Comparison of ENCODE assay signal across 1 cellular context in genomic region chr3:15601399-15602145, GRCh38.
TF ChIP-seq lines count a peak whose summit lies in the region.

BTD (plus strand) TSS chr3:15601745; CDS start chr3:15635440, 33,695 bp downstream.
HACL1 (minus strand) TSS chr3:15601569; CDS start chr3:15601463, 106 bp downstream.

TF ChIP-seq in H1, 55 proteins besides CTCF, POLR2A, EP300 and RAD21 (continued from another document):
- TF ChIP-seq CHD7 (IDR thresholded peaks at IDR 0.05; ENCODE audit: insufficient replicate concordance, low read length) (no peak), CBX5 (IDR thresholded peaks at IDR 0.05; ENCODE audit: low read depth, low read length) (no peak), CHD2 (IDR thresholded peaks at IDR 0.05; ENCODE audit: low read length) (peak; percentile 92), EGR1 (IDR thresholded peaks at IDR 0.05; ENCODE audit: borderline replicate concordance, low read depth, low read length) (no peak), NANOG (IDR thresholded peaks at IDR 0.05; ENCODE audit: insufficient read depth, low read depth, low read length, poor library complexity, severe bottlenecking) (peak; percentile 35), HDAC2 (IDR thresholded peaks at IDR 0.05; ENCODE audit: borderline replicate concordance in 1 of 2, low read depth in 2 of 2, low read length in 2 of 2) (no peak; a peak in 1 of 4 replicates), SIN3A (conservative IDR thresholded peaks at IDR 0.05 in 1 of 2, IDR thresholded peaks at IDR 0.05 in 1 of 2; ENCODE audit: low read depth in 1 of 2, low read length in 2 of 2) (peak; percentile 32 to 86; a peak in 2 of 4 replicates), TAF1 (IDR thresholded peaks at IDR 0.05; ENCODE audit: low read depth, low read length) (peak; percentile 88), TEAD4 (IDR thresholded peaks at IDR 0.05; ENCODE audit: low read depth, low read length) (no peak; the same call in 1 of the 2 replicates), GABPA (IDR thresholded peaks at IDR 0.05; ENCODE audit: borderline replicate concordance, insufficient read depth, low read length) (peak; percentile 68; the same call in 1 of the 2 replicates), ASH2L (IDR thresholded peaks at IDR 0.05; ENCODE audit: low read length) (peak; percentile 91), RFX5 (IDR thresholded peaks at IDR 0.05; ENCODE audit: borderline replicate concordance, low read depth, low read length) (no peak), SUZ12 (IDR thresholded peaks at IDR 0.05; ENCODE audit: low read length) (no peak), JUND (IDR thresholded peaks at IDR 0.05; ENCODE audit: low read length) (no peak), E2F6 (IDR thresholded peaks at IDR 0.05) (peak; percentile 40; the same call in 1 of the 2 replicates), SP4 (IDR thresholded peaks at IDR 0.05; ENCODE audit: low read length) (no peak), RBBP5 (IDR thresholded peaks at IDR 0.05; ENCODE audit: borderline replicate concordance, low read depth, low read length) (peak; percentile 52; the same call in 1 of the 2 replicates), BRCA1 (IDR thresholded peaks at IDR 0.05; ENCODE audit: low read depth, low read length) (peak; percentile 36; the same call in 1 of the 2 replicates), EZH2 (IDR thresholded peaks at IDR 0.05; ENCODE audit: low read depth, low read length, severe bottlenecking) (no peak), SIRT6 (IDR thresholded peaks at IDR 0.05; ENCODE audit: low read length) (no peak), RXRA (IDR thresholded peaks at IDR 0.05; ENCODE audit: insufficient read depth, low read depth, low read length) (no peak), BCL11A (IDR thresholded peaks at IDR 0.05; ENCODE audit: low read depth in 2 of 2, low read length in 2 of 2) (no peak), CBX8 (IDR thresholded peaks at IDR 0.05; ENCODE audit: borderline replicate concordance, low read depth, low read length) (no peak), SIX5 (IDR thresholded peaks at IDR 0.05; ENCODE audit: low read depth, low read length) (no peak), SAP30 (IDR thresholded peaks at IDR 0.05; ENCODE audit: insufficient read depth, insufficient replicate concordance, low read length) (peak; percentile 95), SRF (IDR thresholded peaks at IDR 0.05; ENCODE audit: low read depth, low read length) (no peak), SP1 (IDR thresholded peaks at IDR 0.05; ENCODE audit: low read depth, low read length) (peak; percentile 95), CEBPB (IDR thresholded peaks at IDR 0.05; ENCODE audit: low read depth, low read length) (no peak), USF2 (IDR thresholded peaks at IDR 0.05; ENCODE audit: low read length) (no peak), KDM4A (IDR thresholded peaks at IDR 0.05; ENCODE audit: low read depth, low read length, severe bottlenecking) (peak; percentile 27), GTF2F1 (IDR thresholded peaks at IDR 0.05; ENCODE audit: borderline replicate concordance, low read depth, low read length) (no peak), ZNF274 (IDR thresholded peaks at IDR 0.05; ENCODE audit: borderline replicate concordance, extremely low read depth, low read length) (no peak), MAX (IDR thresholded peaks at IDR 0.05) (no peak; the same call in none of the 2 replicates), SP2 (IDR thresholded peaks at IDR 0.05; ENCODE audit: low read length) (peak; percentile 79), PHF8 (conservative IDR thresholded peaks at IDR 0.05; ENCODE audit: low read depth, low read length) (peak; percentile 86), POLR2AphosphoS5 (IDR thresholded peaks at IDR 0.05; ENCODE audit: low read depth, low read length) (peak; percentile 96), MAFK (IDR thresholded peaks at IDR 0.05; ENCODE audit: low read depth, low read length) (no peak; the same call in 1 of the 2 replicates), ATF2 (IDR thresholded peaks at IDR 0.05; ENCODE audit: low read length) (no peak; the same call in 1 of the 2 replicates), CREB1 (IDR thresholded peaks at IDR 0.05) (peak; percentile 63), POU5F1 (IDR thresholded peaks at IDR 0.05; ENCODE audit: low read depth, low read length) (no peak), TBP (IDR thresholded peaks at IDR 0.05; ENCODE audit: low read depth, low read length) (peak; percentile 89), KDM5A (IDR thresholded peaks at IDR 0.05; ENCODE audit: low read length) (no peak), YY1 (IDR thresholded peaks at IDR 0.05; ENCODE audit: low read depth, low read length) (peak; percentile 68; the same call in 1 of the 2 replicates), CTBP2 (IDR thresholded peaks at IDR 0.05; ENCODE audit: borderline replicate concordance, insufficient read depth, insufficient read length, low read length) (no peak)
